Comparison of ENCODE assay signal across 17 cellular contexts in the genomic region with DNA sequence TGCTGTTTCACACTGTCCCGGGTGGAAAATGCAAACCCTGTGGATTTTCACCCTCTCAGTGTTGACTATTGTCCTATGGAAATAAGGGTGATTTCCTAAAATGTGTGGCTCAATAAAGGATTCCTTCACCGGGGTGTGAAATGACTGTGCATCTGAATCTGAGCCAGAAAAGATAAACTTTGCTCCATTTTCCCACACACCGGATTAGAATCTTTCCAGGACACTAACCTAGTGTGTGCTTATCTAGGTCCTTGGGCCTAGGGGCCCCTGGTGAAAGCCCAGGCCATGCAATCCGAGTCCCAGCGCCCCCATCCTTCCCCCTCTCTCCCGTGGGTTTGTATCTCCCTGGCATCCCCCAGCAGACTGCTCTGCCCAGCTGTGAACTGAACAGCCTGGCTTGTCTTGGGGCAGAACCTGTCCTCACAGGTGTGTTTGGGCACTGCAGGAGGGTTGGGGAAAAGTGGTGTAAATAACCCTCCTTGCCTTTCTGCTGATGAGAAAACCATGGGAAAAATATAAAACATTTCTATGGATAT. TPM values are rescaled to one million over a fixed set of nuclear protein-coding genes. Genes with fewer than 3 reads are reported as not detected.
A peak's percentile ranks its signal among the peaks of the same experiment; 100 is the strongest.
DNase-seq lines count a peak whose midpoint lies in the region; ATAC-seq and TF ChIP-seq lines count a peak whose summit lies in the region.
"Had no signal": no experiment of that assay in that cellular context is flagged by ENCODE, and none has a peak within 500 bp of the region (broad histone marks: within the 10 kb centered on the region; RNA-seq: fewer than 3 reads in every experiment).

No MANE protein-coding gene starts in this region.

- peak overlapping the region; percentile 58 for H4K91ac ChIP-seq in mesenchymal stem cell (ENCODE audit: low read length)

- H3K36me3 ChIP-seq in mesenchymal stem cell (ENCODE audit: control insufficient read depth in 1 of 2, insufficient read depth in 2 of 2, low read depth in 1 of 2, low read length in 2 of 2) (no peaks in the 10 kb centered on the region), WERI-Rb-1 (no peaks in the 10 kb centered on the region)
- H3K36me3 ChIP-seq: BLaER1 had no signal

- no peak overlapping the region for H2BK15ac ChIP-seq in mesenchymal stem cell (ENCODE audit: low read depth, poor library complexity, severe bottlenecking)

- H2BK5ac ChIP-seq in mesenchymal stem cell (ENCODE audit: low read depth, low read length, poor library complexity, severe bottlenecking), result no peak overlapping the region

- H4K8ac ChIP-seq in mesenchymal stem cell (ENCODE audit: low read length), result no peak overlapping the region

- peaks cover 36% of the 10 kb centered on the region for H3K79me1 ChIP-seq in mesenchymal stem cell (replicated peaks; ENCODE audit: low read length, poor library complexity, severe bottlenecking)

- H3K9me3 ChIP-seq in mesenchymal stem cell (ENCODE audit: control insufficient read depth, low read length) (no peaks in the 10 kb centered on the region), WERI-Rb-1 (ENCODE audit: severe bottlenecking) (no peaks in the 10 kb centered on the region)
- H3K9me3 ChIP-seq: A549, BLaER1, SK-N-SH had no signal

- H3K27me3 ChIP-seq in mesenchymal stem cell (ENCODE audit: control insufficient read depth in 1 of 2, insufficient read depth in 1 of 2, low read length in 2 of 2), result no peaks in the 10 kb centered on the region
- no peaks in the 10 kb centered on the region for H3K27me3 ChIP-seq in WERI-Rb-1 (ENCODE audit: insufficient read depth, low read depth, severe bottlenecking)
- H3K27me3 ChIP-seq: BLaER1 had no signal

- ATAC-seq in Right ventricle myocardium superior (ENCODE audit: poor library complexity), result no peak
- ATAC-seq: CD8-positive, alpha-beta T cell; GM23338 had no signal

- no peaks in the 10 kb centered on the region for H3K9me3 Mint-ChIP-seq in type B pancreatic cell
- H3K9me3 Mint-ChIP-seq in activated naive CD8-positive, alpha-beta T cell treated with anti-CD3 and anti-CD28 coated beads for 36 hours, result no peaks in the 10 kb centered on the region
- H3K9me3 Mint-ChIP-seq: CD8-positive, alpha-beta T cell; GM23338 had no signal

- H2BK120ac ChIP-seq in mesenchymal stem cell (ENCODE audit: low read depth, low read length), result peak overlapping the region; percentile 65

- H3K4me3 ChIP-seq in mesenchymal stem cell (ENCODE audit: insufficient read depth in 1 of 2, low read depth in 1 of 2, low read length in 2 of 2), result no peak overlapping the region
- H3K4me3 ChIP-seq in WERI-Rb-1 (ENCODE audit: low read depth, low read length), result no peak overlapping the region
- H3K4me3 ChIP-seq: A549, BLaER1, GM23338 had no signal

- no peak overlapping the region for H2BK12ac ChIP-seq in mesenchymal stem cell (ENCODE audit: low read length in 2 of 2)

- WGBS in mesenchymal stem cell, result 62% methylated on average over 3 of the region's 6 CpGs

- H2AK5ac ChIP-seq in mesenchymal stem cell (ENCODE audit: low read length, severe bottlenecking), result no peak overlapping the region

- no peak overlapping the region for H3K18ac ChIP-seq in mesenchymal stem cell (ENCODE audit: low read depth in 1 of 2, low read length in 2 of 2)

- peak overlapping the region in 1 of 2 experiments; percentile 90 for H3K23ac ChIP-seq in mesenchymal stem cell (ENCODE audit: low read length in 2 of 2)

- no peak overlapping the region for H3K4ac ChIP-seq in mesenchymal stem cell (ENCODE audit: low read depth in 1 of 2, low read length in 2 of 2)

- DNase-seq in cardiac septum (ENCODE audit: low spot score) (peak; percentile 44), Right ventricle myocardium superior (no peak), amniotic epithelial cell (ENCODE audit: low read depth) (peak; percentile 53), mesenchymal stem cell (no peak), type B pancreatic cell (ENCODE audit: extremely low spot score, unreplicated experiment) (peak; percentile 32), DMS153 treated with DMSO at 0.1 percent for 48 hours (lab: John Stamatoyannopoulos, UW; ENCODE audit: unreplicated experiment) (no peak), WERI-Rb-1 (no peak)
- DNase-seq in activated naive CD8-positive, alpha-beta T cell treated with anti-CD3 and anti-CD28 coated beads for 36 hours, result no peak
- DNase-seq: CD8-positive, alpha-beta T cell; HCEC 1CT; NCI-H187 treated with DMSO at 0.1 percent for 48 hours; OCI-M1; SHP77 treated with DMSO at 0.1 percent for 48 hours; SK-N-SH had no signal

- H3K27ac ChIP-seq in mesenchymal stem cell (ENCODE audit: low read length, poor library complexity, severe bottlenecking) (no peak overlapping the region), WERI-Rb-1 (no peak overlapping the region)
- H3K27ac ChIP-seq: BLaER1 had no signal

- peaks cover 5% of the 10 kb centered on the region for H3K4me1 ChIP-seq in mesenchymal stem cell (ENCODE audit: control insufficient read depth, insufficient read depth, low read depth, low read length)

- H3K36me3 Mint-ChIP-seq in type B pancreatic cell, result peaks cover 8% of the 10 kb centered on the region
- H3K36me3 Mint-ChIP-seq in activated naive CD8-positive, alpha-beta T cell treated with anti-CD3 and anti-CD28 coated beads for 36 hours, result no peaks in the 10 kb centered on the region
- H3K36me3 Mint-ChIP-seq: CD8-positive, alpha-beta T cell had no signal

- no peak overlapping the region for H3K9ac ChIP-seq in mesenchymal stem cell (ENCODE audit: low read length)
- H3K9ac ChIP-seq: BLaER1, SK-N-SH had no signal

- TF ChIP-seq CTCF in type B pancreatic cell (conservative IDR thresholded peaks at IDR 0.05) (no peak), WERI-Rb-1 (IDR thresholded peaks at IDR 0.05; ENCODE audit: low read depth, low read length) (no peak)

- H2AFZ ChIP-seq in mesenchymal stem cell (ENCODE audit: low read depth, low read length), result no peak overlapping the region
- H2AFZ ChIP-seq: GM23338 had no signal

- H3K27ac Mint-ChIP-seq in type B pancreatic cell, result no peak overlapping the region
- no peak overlapping the region for H3K27ac Mint-ChIP-seq in activated naive CD8-positive, alpha-beta T cell treated with anti-CD3 and anti-CD28 coated beads for 36 hours
- H3K27ac Mint-ChIP-seq: CD8-positive, alpha-beta T cell had no signal

- peaks cover 20% of the 10 kb centered on the region for H3K4me1 Mint-ChIP-seq in type B pancreatic cell (ENCODE audit: unreplicated experiment)
- H3K4me1 Mint-ChIP-seq in activated naive CD8-positive, alpha-beta T cell treated with anti-CD3 and anti-CD28 coated beads for 36 hours, result peaks cover 8% of the 10 kb centered on the region

- no peak overlapping the region for H3K4me3 Mint-ChIP-seq in type B pancreatic cell
- H3K4me3 Mint-ChIP-seq in activated naive CD8-positive, alpha-beta T cell treated with anti-CD3 and anti-CD28 coated beads for 36 hours, result no peak overlapping the region
- H3K4me3 Mint-ChIP-seq: CD8-positive, alpha-beta T cell; GM23338 had no signal

- H3K14ac ChIP-seq in mesenchymal stem cell (ENCODE audit: low read length in 2 of 2), result no peak overlapping the region

- H3K27me3 Mint-ChIP-seq in type B pancreatic cell, result no peaks in the 10 kb centered on the region
- no peaks in the 10 kb centered on the region for H3K27me3 Mint-ChIP-seq in activated naive CD8-positive, alpha-beta T cell treated with anti-CD3 and anti-CD28 coated beads for 36 hours

- H3K4me2 ChIP-seq in mesenchymal stem cell (ENCODE audit: low read length, poor library complexity, severe bottlenecking), result no peak overlapping the region
- H3K4me2 ChIP-seq: A549, BLaER1, GM23338, SK-N-SH had no signal

- intact Hi-C loops in cardiac septum (cut with DNase I) (no loop called here), Right ventricle myocardium superior (cut with DNase I) (no loop called here)

RNA-seq across cellular contexts. Expression of gene KLHL29, which starts 17.3 kb away (rescaled TPM):
- 1.6 TPM for total RNA-seq in cardiac septum
- 0.65 TPM for total RNA-seq in Right ventricle myocardium superior
- polyA plus RNA-seq in mesenchymal stem cell (2013, experiment 1 of 2), result 11.5 TPM
- 11.2 TPM for polyA plus RNA-seq in mesenchymal stem cell (2013, experiment 2 of 2)
- 14.6 and 24.1 TPM in 2 replicates for total RNA-seq in type B pancreatic cell (ENCODE audit: low replicate concordance)
- 1 to 10 TPM; 1.2 to 1.5 TPM for total RNA-seq in activated naive CD8-positive, alpha-beta T cell treated with anti-CD3 and anti-CD28 coated beads for 36 hours

Comparison
In these comparisons a context has a peak if more than half of its experiments do, and no peak if none do; other contexts are left out.
1. DNase-seq: peak in cardiac septum (single experiment), amniotic epithelial cell (single experiment) and type B pancreatic cell (single experiment); none in Right ventricle myocardium superior (single experiment), mesenchymal stem cell (single experiment), DMS153 treated with DMSO at 0.1 percent for 48 hours (single experiment), WERI-Rb-1 (single experiment) and activated naive CD8-positive, alpha-beta T cell treated with anti-CD3 and anti-CD28 coated beads for 36 hours (single experiment).